ENCODE assay signal across 16 cellular contexts in the genomic region with DNA sequence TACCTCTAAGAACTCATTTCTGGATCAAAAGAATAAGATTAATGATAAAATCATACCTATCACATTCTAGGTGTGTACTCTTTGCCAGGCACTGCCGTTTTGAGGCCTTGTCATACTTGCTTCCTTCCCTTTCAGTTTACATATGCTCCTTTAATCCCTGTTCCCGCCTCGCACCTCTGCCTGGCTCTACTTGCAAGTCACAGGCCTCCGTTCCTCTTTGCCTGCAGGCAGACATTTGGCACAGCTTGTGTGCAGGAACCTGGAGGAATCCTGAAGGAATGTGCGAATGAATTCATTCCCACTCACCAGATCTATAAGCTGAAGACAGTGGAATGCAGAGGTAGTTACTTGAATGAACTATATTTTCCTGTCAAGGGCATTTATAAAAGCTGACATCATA. TPM values are rescaled to one million over a fixed set of nuclear protein-coding genes. Genes with fewer than 3 reads are reported as not detected.
DNase-seq lines count a peak whose midpoint lies in the region; ATAC-seq and TF ChIP-seq lines count a peak whose summit lies in the region.
"Had no signal": no experiment of that assay in that cellular context is flagged by ENCODE, and none has a peak within 500 bp of the region (broad histone marks: within the 10 kb centered on the region; RNA-seq: fewer than 3 reads in every experiment).

No MANE protein-coding gene starts in this region.

- H3K27me3 ChIP-seq in RWPE2 (ENCODE audit: insufficient read depth, poor library complexity, severe bottlenecking) = no peaks in the 10 kb centered on the region
- H3K27me3 ChIP-seq in endodermal cell (ENCODE audit: control insufficient read depth, insufficient read depth, low read length, poor library complexity, severe bottlenecking) = no peaks in the 10 kb centered on the region
- H3K27me3 ChIP-seq in transverse colon = no peaks in the 10 kb centered on the region
- H3K27me3 ChIP-seq: testis had no signal

- intact Hi-C loops in transverse colon (cut with DNase I; ENCODE audit: low total_unique reads) = no loop called here

- H3K9me3 ChIP-seq in RWPE2 (ENCODE audit: severe bottlenecking) (no peaks in the 10 kb centered on the region), endodermal cell (ENCODE audit: control insufficient read depth, low read length) (no peaks in the 10 kb centered on the region), transverse colon (no peaks in the 10 kb centered on the region)
- H3K9me3 ChIP-seq: testis had no signal

- H3K4me1 ChIP-seq in RWPE2 (ENCODE audit: insufficient read depth, poor library complexity, severe bottlenecking) (peaks cover 57% of the 10 kb centered on the region), endodermal cell (ENCODE audit: control insufficient read depth, insufficient read depth, low read length) (peaks cover 30% of the 10 kb centered on the region), transverse colon (peaks cover 15 to 61% (median 32%) of the 10 kb centered on the region in 4 donors)
- H3K4me1 ChIP-seq: testis had no signal

- TF ChIP-seq EP300 in transverse colon (IDR thresholded peaks at IDR 0.05; ENCODE audit: low read depth) = no peak

- H3K36me3 ChIP-seq in RWPE2 (ENCODE audit: low read depth) (no peaks in the 10 kb centered on the region), endodermal cell (ENCODE audit: control insufficient read depth, insufficient read depth, low read length) (no peaks in the 10 kb centered on the region), transverse colon (no peaks in the 10 kb centered on the region)

- peak overlapping the region; percentile 38 for H3K27ac ChIP-seq in RWPE2 (ENCODE audit: poor library complexity, severe bottlenecking)
- peak overlapping the region; percentile 22 for H3K27ac ChIP-seq in endodermal cell (ENCODE audit: low read depth, low read length)
- H3K27ac ChIP-seq in transverse colon = peak overlapping the region; percentile 40 to 82 (median 61)
- H3K27ac ChIP-seq: testis had no signal

- H3K27ac Mint-ChIP-seq in endodermal cell (peak overlapping the region; percentile 62), mesothelial cell of epicardium (peak overlapping the region; percentile 98)
- H3K27ac Mint-ChIP-seq: activated T-cell treated with anti-CD3 and anti-CD28 coated beads, Interleukin-2, amount 50 U/mL, for 24 hours had no signal

- 21 to 65% methylated on average over 2 to 5 of the region's 5 CpGs for WGBS in endodermal cell (ENCODE audit: insufficient coverage in 1 of 2, insufficient read length in 1 of 2), 2 experiments
- 59 to 60% methylated on average over 5 of the region's 5 CpGs for WGBS in transverse colon (ENCODE audit: low coverage in 1 of 2), 2 donors

- TF ChIP-seq POLR2A in transverse colon (IDR thresholded peaks at IDR 0.05) = no peak

- H3K4me3 ChIP-seq in RWPE2 (ENCODE audit: severe bottlenecking) (no peak overlapping the region), endodermal cell (ENCODE audit: low read length) (no peak overlapping the region), transverse colon (no peak overlapping the region)
- H3K4me3 ChIP-seq: testis had no signal

- DNase-seq in RWPE2 (ENCODE audit: low spot score) (peak; percentile 67), endodermal cell (peak; percentile 76), mesothelial cell of epicardium (ENCODE audit: low spot score in 2 of 2, unreplicated experiment in 2 of 2) (no peak), transverse colon (no peak), NCI-H446 treated with DMSO at 0.1 percent for 48 hours (lab: John Stamatoyannopoulos, UW) (no peak), SHP77 treated with DMSO at 0.1 percent for 48 hours (lab: John Stamatoyannopoulos, UW) (no peak)
- DNase-seq: activated CD4-positive, alpha-beta T cell treated with anti-CD3 and anti-CD28 coated beads, Interleukin-2, amount 50 U/mL, for 1 hour; activated T-cell treated with anti-CD3 and anti-CD28 coated beads, Interleukin-2, amount 50 U/mL, for 24 hours; C1 segment of cervical spinal cord; DMS53; Kasumi-1; left cardiac atrium; NCI-H1417 treated with DMSO at 0.1 percent for 48 hours; testis had no signal

- TF ChIP-seq CTCF in RWPE2 (IDR thresholded peaks at IDR 0.05; ENCODE audit: poor library complexity, severe bottlenecking) (no peak), endodermal cell (conservative IDR thresholded peaks at IDR 0.05) (no peak), mesothelial cell of epicardium (IDR thresholded peaks at IDR 0.05; ENCODE audit: unreplicated experiment) (no peak), transverse colon (IDR thresholded peaks at IDR 0.05) (no peak)

- no peak overlapping the region for H3K9ac ChIP-seq in endodermal cell (ENCODE audit: extremely low read depth, low read length, poor library complexity, severe bottlenecking)

- H3K27me3 Mint-ChIP-seq in endodermal cell (ENCODE audit: insufficient read depth) (peaks cover 10% of the 10 kb centered on the region), mesothelial cell of epicardium (ENCODE audit: low read depth) (no peaks in the 10 kb centered on the region)
- H3K27me3 Mint-ChIP-seq: central memory CD8-positive, alpha-beta T cell had no signal

- H3K9me3 Mint-ChIP-seq in endodermal cell = no peaks in the 10 kb centered on the region
- no peaks in the 10 kb centered on the region for H3K9me3 Mint-ChIP-seq in mesothelial cell of epicardium
- H3K9me3 Mint-ChIP-seq: activated T-cell treated with anti-CD3 and anti-CD28 coated beads, Interleukin-2, amount 50 U/mL, for 24 hours had no signal

- ATAC-seq in RWPE2 (ENCODE audit: low read depth) (peak; percentile 44), HG02610 (IDR thresholded peaks at IDR 0.05; ENCODE audit: unreplicated experiment) (no peak)
- ATAC-seq: left cardiac atrium had no signal

- in situ Hi-C loops in transverse colon (cut with MboI; ENCODE audit: low pct_ligation_motif_present in 1 of 4, low pct_unique_long_range_greater_than_20kb in 1 of 4, low sequenced_read_pairs in 3 of 4) = no loop called here

- H3K36me3 Mint-ChIP-seq in endodermal cell (ENCODE audit: low read depth) = peaks cover 3% of the 10 kb centered on the region
- no peaks in the 10 kb centered on the region for H3K36me3 Mint-ChIP-seq in mesothelial cell of epicardium

- H3K4me1 Mint-ChIP-seq in endodermal cell = peaks cover 31% of the 10 kb centered on the region
- peaks cover 66% of the 10 kb centered on the region for H3K4me1 Mint-ChIP-seq in mesothelial cell of epicardium
- H3K4me1 Mint-ChIP-seq: central memory CD8-positive, alpha-beta T cell had no signal

- H3K4me3 Mint-ChIP-seq in endodermal cell = no peak overlapping the region
- H3K4me3 Mint-ChIP-seq in mesothelial cell of epicardium = no peak overlapping the region
- H3K4me3 Mint-ChIP-seq: activated T-cell treated with anti-CD3 and anti-CD28 coated beads, Interleukin-2, amount 50 U/mL, for 24 hours; central memory CD8-positive, alpha-beta T cell had no signal

RNA-seq across cellular contexts. Expression of a gene that starts 13.8 kb away (rescaled TPM):
- total RNA-seq in endodermal cell = 100 to 1,000 TPM in 1 of 2 donors, 10 to 100 TPM in 1; 90.8 to 115 TPM
- 341 TPM for polyA plus RNA-seq in endodermal cell (2013, experiment 1 of 2)
- 322 TPM for polyA plus RNA-seq in endodermal cell (2013, experiment 2 of 2)
- total RNA-seq in mesothelial cell of epicardium = 203 to 225 TPM (median 217 TPM) in 3 replicates
- 100 to 1,000 TPM in 2 of 4 donors, 10 to 100 TPM in 2; 69.9 to 117 (median 98.7) TPM for total RNA-seq in transverse colon

Comparison
In these comparisons a context has a peak if more than half of its experiments do, and no peak if none do; other contexts are left out.
1. DNase-seq: peak in RWPE2 (single experiment) and endodermal cell (single experiment); none in mesothelial cell of epicardium (0 of 2), transverse colon (single experiment), NCI-H446 treated with DMSO at 0.1 percent for 48 hours (single experiment) and SHP77 treated with DMSO at 0.1 percent for 48 hours (single experiment).
2. Peak in every context shown above with its lines, with median percentiles within 50 percentile points of each other: H3K27ac ChIP-seq.